36 cellular contexts compared by ENCODE assay signal in the genomic region with DNA sequence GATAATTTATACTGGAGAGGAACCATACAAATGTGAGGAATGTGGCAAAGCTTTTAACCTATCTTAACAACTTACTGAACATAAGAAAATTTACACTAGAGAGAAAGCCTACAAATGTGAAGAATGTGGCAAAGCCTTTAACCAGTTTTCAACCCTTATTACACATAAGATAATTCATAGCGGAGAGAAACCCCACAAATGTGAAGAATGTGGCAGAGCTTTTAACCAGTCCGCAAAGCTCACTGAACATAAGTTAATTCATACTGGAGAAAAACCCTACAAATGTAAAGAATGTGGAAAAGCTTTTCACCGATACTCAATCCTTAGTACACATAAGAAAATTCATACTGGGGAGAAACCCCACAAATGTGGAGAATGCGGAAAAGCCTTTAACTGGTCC.
"Had no signal": no experiment of that assay in that cellular context is flagged by ENCODE, and none has a peak within 500 bp of the region (broad histone marks: within the 10 kb centered on the region; RNA-seq: fewer than 3 reads in every experiment).

No MANE protein-coding gene starts in this region.

- H3K4me1 Mint-ChIP-seq: activated B cell treated with CpG ODN at 0.5 μM for 24 hours; activated naive CD4-positive, alpha-beta T cell treated with anti-CD3 and anti-CD28 coated beads, Interleukin-2, amount 10 ng/mL, durations not matched to agents 7 days and 5 days; activated naive CD8-positive, alpha-beta T cell treated with anti-CD3 and anti-CD28 coated beads, Interleukin-2, amount 50 U/mL, for 24 hours had no signal

- H3K27ac ChIP-seq: body of pancreas, breast epithelium, VCaP had no signal

- H3K27me3 Mint-ChIP-seq: activated B cell treated with CpG ODN at 0.5 μM for 24 hours; activated CD4-positive, alpha-beta memory T cell treated with anti-CD3 and anti-CD28 coated beads for 36 hours; activated naive CD4-positive, alpha-beta T cell treated with anti-CD3 and anti-CD28 coated beads, Interleukin-2, amount 10 ng/mL, durations not matched to agents 7 days and 5 days; activated naive CD8-positive, alpha-beta T cell; activated naive CD8-positive, alpha-beta T cell treated with anti-CD3 and anti-CD28 coated beads, Interleukin-2, amount 50 U/mL, for 24 hours had no signal

- H3K4me3 Mint-ChIP-seq: activated B cell treated with CpG ODN at 0.5 μM for 24 hours; activated CD4-positive, alpha-beta memory T cell treated with anti-CD3 and anti-CD28 coated beads for 36 hours; activated naive CD4-positive, alpha-beta T cell treated with anti-CD3 and anti-CD28 coated beads, Interleukin-2, amount 10 ng/mL, durations not matched to agents 7 days and 5 days; activated naive CD8-positive, alpha-beta T cell; activated naive CD8-positive, alpha-beta T cell treated with anti-CD3 and anti-CD28 coated beads, Interleukin-2, amount 50 U/mL, for 24 hours; activated T-cell treated with anti-CD3 and anti-CD28 coated beads, Interleukin-2, amount 50 U/mL, for 4 hours; activated T-helper 1 cell treated with anti-CD3 and anti-CD28 coated beads, Interleukin-12 subunit alpha, Interleukin-12 subunit beta, Interleukin-2, Interleukin-4 antibody, amounts not matched to agents 30 ng/mL and 10 ng/mL and 1 ng/mL, durations not matched to agents 14 hours and 24 hours and 36 hours had no signal

- H3K9me3 ChIP-seq: breast epithelium had no signal

- ATAC-seq: activated naive CD8-positive, alpha-beta T cell treated with anti-CD3 and anti-CD28 coated beads, Interleukin-2, amount 50 U/mL, for 24 hours; activated T-cell treated with anti-CD3 and anti-CD28 coated beads, Interleukin-2, amount 50 U/mL, for 4 hours; body of pancreas had no signal

- H3K4me3 ChIP-seq: body of pancreas, breast epithelium had no signal

- H3K4me1 ChIP-seq: body of pancreas, breast epithelium had no signal

- H3K27me3 ChIP-seq: body of pancreas, breast epithelium had no signal

- H3K27ac Mint-ChIP-seq: activated B cell treated with CpG ODN at 0.5 μM for 24 hours; activated CD4-positive, alpha-beta memory T cell treated with anti-CD3 and anti-CD28 coated beads for 36 hours; activated naive CD4-positive, alpha-beta T cell treated with anti-CD3 and anti-CD28 coated beads, Interleukin-2, amount 10 ng/mL, durations not matched to agents 7 days and 5 days; activated naive CD8-positive, alpha-beta T cell; activated naive CD8-positive, alpha-beta T cell treated with anti-CD3 and anti-CD28 coated beads, Interleukin-2, amount 50 U/mL, for 24 hours; activated T-helper 1 cell treated with anti-CD3 and anti-CD28 coated beads, Interleukin-12 subunit alpha, Interleukin-12 subunit beta, Interleukin-2, Interleukin-4 antibody, amounts not matched to agents 30 ng/mL and 10 ng/mL and 1 ng/mL, durations not matched to agents 14 hours and 24 hours and 36 hours had no signal

- H3K36me3 ChIP-seq: breast epithelium had no signal

- DNase-seq: activated B cell treated with CpG ODN at 0.5 μM for 24 hours; activated CD4-positive, alpha-beta memory T cell treated with anti-CD3 and anti-CD28 coated beads for 36 hours; activated CD4-positive, alpha-beta T cell treated with anti-CD3 and anti-CD28 coated beads for 4 hours; activated CD4-positive, alpha-beta T cell treated with anti-CD3 and anti-CD28 coated beads, Interleukin-2, amount 50 U/mL, for 1 hour; activated CD4-positive, CD25-positive, alpha-beta regulatory T cell treated with anti-CD3 and anti-CD28 coated beads, Interleukin-2, amount 50 U/mL, for 72 hours; activated CD8-positive, alpha-beta memory T cell treated with anti-CD3 and anti-CD28 coated beads, Interleukin-2, amount 50 U/mL, for 4 hours; activated gamma-delta T cell treated with Interleukin-2 at 50 U/mL for 16 hours; activated naive CD4-positive, alpha-beta T cell treated with anti-CD3 and anti-CD28 coated beads, Interleukin-2, amount 10 ng/mL, durations not matched to agents 7 days and 5 days; activated naive CD8-positive, alpha-beta T cell treated with anti-CD3 and anti-CD28 coated beads, Interleukin-2, amount 50 U/mL, for 24 hours; activated T-cell treated with anti-CD3 and anti-CD28 coated beads for 4 hours; activated T-cell treated with anti-CD3 and anti-CD28 coated beads, Interleukin-2, amount 50 U/mL, for 4 hours; amniotic stem cell; aorta; body of pancreas; cerebellar nuclear complex; Karpas-422; KBM-7; NCI-H1105 treated with DMSO at 0.1 percent for 48 hours; NCI-H1436; NCI-H1694; NCI-H1930; NCI-H2081 treated with DMSO at 0.1 percent for 48 hours; NCI-H226; NCI-H446 treated with DMSO at 0.1 percent for 48 hours; NCI-H524; NCI-H69; NCI-H82; Right ventricle myocardium superior; SW 1271; T-helper 1 cell; T-helper 2 cell; T-helper 9 cell had no signal
